8 cellular contexts compared by ENCODE assay signal in genomic region chr2:158034198-158034831, GRCh38.
DNase-seq lines count a peak whose midpoint lies in the region; ATAC-seq and TF ChIP-seq lines count a peak whose summit lies in the region.

No MANE protein-coding gene starts in this region.

- no peak for ATAC-seq in activated T-cell treated with anti-CD3 and anti-CD28 coated beads, Interleukin-2, amount 50 U/mL, for 4 hours
- ATAC-seq in HG03460 (IDR thresholded peaks at IDR 0.05; ENCODE audit: unreplicated experiment): no peak

- no peaks in the 10 kb centered on the region for H3K79me1 ChIP-seq in H9 (ENCODE audit: insufficient read depth, low read depth, low read length, poor library complexity, severe bottlenecking)

- H2BK120ac ChIP-seq in H9 (ENCODE audit: low read depth, low read length, poor library complexity, severe bottlenecking): no peak overlapping the region

- H3K27me3 ChIP-seq in H9 (ENCODE audit: insufficient read depth, low read length): no peaks in the 10 kb centered on the region

- H3K23ac ChIP-seq in H9 (ENCODE audit: insufficient read length, low read depth, low read length): no peak overlapping the region

- no peak overlapping the region for H2BK15ac ChIP-seq in H9 (ENCODE audit: low read depth, low read length)

- H3K4me2 ChIP-seq in H9 (ENCODE audit: insufficient read depth, insufficient read length, low read length): no peak overlapping the region

- peaks cover 2 to 5% of the 10 kb centered on the region in 2 experiments; a peak in 2 of 4 replicates for H3K4me1 Mint-ChIP-seq in H9
- no peaks in the 10 kb centered on the region for H3K4me1 Mint-ChIP-seq in activated T-cell treated with anti-CD3 and anti-CD28 coated beads, Interleukin-2, amount 50 U/mL, for 4 hours (ENCODE audit: low read depth)

- H4K91ac ChIP-seq in H9 (ENCODE audit: insufficient read length, low read depth, low read length): no peak overlapping the region

- WGBS in H9 (ENCODE audit: extremely low coverage, insufficient read length, low lambda C conversion rate): no CpG with 5 or more reads among the region's 7 CpGs

- H3K36me3 Mint-ChIP-seq in H9 (ENCODE audit: insufficient read depth in 1 of 3, low read depth in 3 of 3): no peaks in the 10 kb centered on the region
- H3K36me3 Mint-ChIP-seq in activated T-cell treated with anti-CD3 and anti-CD28 coated beads, Interleukin-2, amount 50 U/mL, for 4 hours (ENCODE audit: insufficient read depth): no peaks in the 10 kb centered on the region

- no peak overlapping the region for H4K5ac ChIP-seq in H9 (ENCODE audit: insufficient read length, low read depth, low read length)

- H3K4ac ChIP-seq in H9 (ENCODE audit: low read depth, low read length): no peak overlapping the region

- H3K18ac ChIP-seq in H9 (ENCODE audit: insufficient read length, low read depth, low read length): no peak overlapping the region

- H3K27ac ChIP-seq in H9 (ENCODE audit: insufficient read length, low read depth, low read length): no peak overlapping the region

- DNase-seq in EL (peak; percentile 66), H9 (peak; percentile 67), NCI-H146 treated with DMSO at 0.1 percent for 48 hours (lab: John Stamatoyannopoulos, UW; ENCODE audit: unreplicated experiment) (peak; percentile 56), SW480 (ENCODE audit: low spot score) (peak; percentile 65), glomerular endothelial cell (ENCODE audit: extremely low read depth, low read depth, low spot score) (peak; percentile 48), retina (peak; percentile 70)
- no peak for DNase-seq in activated T-cell treated with anti-CD3 and anti-CD28 coated beads, Interleukin-2, amount 50 U/mL, for 4 hours

- no peaks in the 10 kb centered on the region for H3K9me3 ChIP-seq in H9 (ENCODE audit: control insufficient read depth, low read depth, low read length)

- H4K20me1 ChIP-seq in H9 (ENCODE audit: control insufficient read depth, insufficient read depth, insufficient read length): no peaks in the 10 kb centered on the region

- peak; percentile 76 for TF ChIP-seq CTCF in H9 (conservative IDR thresholded peaks at IDR 0.05)

- no peak overlapping the region for H3K9ac ChIP-seq in H9 (ENCODE audit: extremely low read depth, insufficient read length, low read length)

- H2BK5ac ChIP-seq in H9 (ENCODE audit: insufficient read length, low read length): no peak overlapping the region

- H3T11ph ChIP-seq in H9 (ENCODE audit: low read length): no peak overlapping the region

- no peak overlapping the region for H3K4me3 Mint-ChIP-seq in H9
- H3K4me3 Mint-ChIP-seq in activated T-cell treated with anti-CD3 and anti-CD28 coated beads, Interleukin-2, amount 50 U/mL, for 4 hours: no peak overlapping the region

- H3K79me2 ChIP-seq in H9 (ENCODE audit: insufficient read depth, low read length): no peaks in the 10 kb centered on the region

- H2AFZ ChIP-seq in H9 (ENCODE audit: low read length): no peak overlapping the region

- peaks cover 13% of the 10 kb centered on the region for H3K27me3 Mint-ChIP-seq in H9 (ENCODE audit: low read depth)
- H3K27me3 Mint-ChIP-seq in activated T-cell treated with anti-CD3 and anti-CD28 coated beads, Interleukin-2, amount 50 U/mL, for 4 hours (ENCODE audit: low read depth): peaks cover 10% of the 10 kb centered on the region

- H4K8ac ChIP-seq in H9 (replicated peaks; ENCODE audit: insufficient read length, low read depth, low read length): no peak overlapping the region

- no peak overlapping the region for H3K14ac ChIP-seq in H9 (ENCODE audit: insufficient read depth, low read length)

- no peak overlapping the region for H2BK20ac ChIP-seq in H9 (ENCODE audit: low read depth, low read length, poor library complexity, severe bottlenecking)

- no peak overlapping the region for H2BK12ac ChIP-seq in H9 (ENCODE audit: insufficient read length, low read depth, low read length)

- no peak overlapping the region for H3K56ac ChIP-seq in H9 (ENCODE audit: insufficient read length, low read depth, low read length)

- H3K27ac Mint-ChIP-seq in H9: peak overlapping the region in 1 of 3 experiments; percentile 0; a peak in 2 of 7 replicates

- no peaks in the 10 kb centered on the region for H3K4me1 ChIP-seq in H9 (ENCODE audit: insufficient read depth, low read length)

- H3K23me2 ChIP-seq in H9 (ENCODE audit: insufficient read length, low read depth, low read length, poor library complexity, severe bottlenecking): no peaks in the 10 kb centered on the region

- no peak overlapping the region for H2AK5ac ChIP-seq in H9 (ENCODE audit: insufficient read length, low read length)

- H3K9me3 Mint-ChIP-seq in H9: no peaks in the 10 kb centered on the region
- no peaks in the 10 kb centered on the region for H3K9me3 Mint-ChIP-seq in activated T-cell treated with anti-CD3 and anti-CD28 coated beads, Interleukin-2, amount 50 U/mL, for 4 hours
